ENCODE assay signal across 8 cellular contexts in genomic region chr1:63691672-63692425, GRCh38.
A peak's percentile ranks its signal among the peaks of the same experiment; 100 is the strongest.
DNase-seq lines count a peak whose midpoint lies in the region; ATAC-seq and TF ChIP-seq lines count a peak whose summit lies in the region.

No MANE protein-coding gene starts in this region.

- no peaks in the 10 kb centered on the region for H3K79me2 ChIP-seq in MM.1S (ENCODE audit: low read length)

- no peaks in the 10 kb centered on the region for H3K4me1 ChIP-seq in MM.1S (ENCODE audit: low read length)

- H3K9me3 ChIP-seq in MM.1S (replicated peaks; ENCODE audit: insufficient read depth, low read length): no peaks in the 10 kb centered on the region

- peak; percentile 65 for ATAC-seq in GM21576 (IDR thresholded peaks at IDR 0.05; ENCODE audit: unreplicated experiment)

- DNase-seq in EH (ENCODE audit: low read depth): peak; percentile 78
- DNase-seq in MM.1S: peak; percentile 74
- DNase-seq in RPMI8226: peak; percentile 86
- DNase-seq in left kidney (ENCODE audit: low read depth, low spot score): peak; percentile 91
- DNase-seq in stromal cell of bone marrow (ENCODE audit: low read depth): peak; percentile 90
- no peak for DNase-seq in OCI-M2 (lab: John Stamatoyannopoulos, UW; ENCODE audit: unreplicated experiment)

- H3F3A ChIP-seq in MM.1S (ENCODE audit: insufficient read depth, low read length): no peaks in the 10 kb centered on the region

- TF ChIP-seq CTCF in MM.1S (IDR thresholded peaks at IDR 0.05; ENCODE audit: low read length): peak; percentile 85

- no peak overlapping the region for H3K4me3 ChIP-seq in MM.1S (ENCODE audit: low read length)

- no peaks in the 10 kb centered on the region for H3K36me3 ChIP-seq in MM.1S (replicated peaks; ENCODE audit: insufficient read depth, low read length)

- no peaks in the 10 kb centered on the region for H3K27me3 ChIP-seq in MM.1S (replicated peaks; ENCODE audit: insufficient read depth, low read length)

- no peak overlapping the region for H2AFZ ChIP-seq in MM.1S (ENCODE audit: low read length)

- no peak overlapping the region for H3K9ac ChIP-seq in MM.1S (ENCODE audit: low read length)

- H3K9me2 ChIP-seq in MM.1S (replicated peaks; ENCODE audit: insufficient read depth, low read length): no peaks in the 10 kb centered on the region

- H4K20me1 ChIP-seq in MM.1S (ENCODE audit: insufficient read depth, low read length): no peaks in the 10 kb centered on the region

- no peak overlapping the region for H3K4me2 ChIP-seq in MM.1S (ENCODE audit: low read depth, low read length)

- H3K27ac ChIP-seq in MM.1S (ENCODE audit: low read length) (no peak overlapping the region), cingulate gyrus (ENCODE audit: low read depth, low read length) (peak overlapping the region; percentile 66)
